In genomic region chr1:89692601-89693503, GRCh38 we compare ENCODE assay signal across 9 cellular contexts. TPM values are rescaled to one million over a fixed set of nuclear protein-coding genes. Genes with fewer than 3 reads are reported as not detected.
DNase-seq lines count a peak whose midpoint lies in the region; ATAC-seq, FAIRE-seq and TF ChIP-seq lines count a peak whose summit lies in the region.
"Had no signal": no experiment of that assay in that cellular context is flagged by ENCODE, and none has a peak within 500 bp of the region (broad histone marks: within the 10 kb centered on the region; RNA-seq: fewer than 3 reads in every experiment).

No MANE protein-coding gene starts in this region.

- DNase-seq in GM12865 (ENCODE audit: low read depth) = peak; percentile 69
- peak; percentile 17 for DNase-seq in HCEC 1CT
- DNase-seq in Peyer's patch = peak in 1 of 3 donors; percentile 40
- DNase-seq in left ventricle myocardium inferior = no peak
- DNase-seq in left colon = no peak
- no peak for DNase-seq in NCI-H526 treated with DMSO at 0.1 percent for 48 hours (lab: John Stamatoyannopoulos, UW)
- no peak for DNase-seq in small intestine

- TF ChIP-seq CTCF in GM12865 (IDR thresholded peaks at IDR 0.05; ENCODE audit: insufficient read depth, low read depth, low read length, missing control alignments) (no peak), Peyer's patch (IDR thresholded peaks at IDR 0.05) (no peak), left ventricle myocardium inferior (IDR thresholded peaks at IDR 0.05; ENCODE audit: borderline replicate concordance) (no peak)

- H3K27me3 ChIP-seq in Peyer's patch (no peaks in the 10 kb centered on the region), left ventricle myocardium inferior (ENCODE audit: low read depth) (no peaks in the 10 kb centered on the region), small intestine (ENCODE audit: control insufficient read depth in 2 of 2, insufficient read depth in 2 of 2, low read length in 2 of 2) (no peaks in the 10 kb centered on the region)

- intact Hi-C loops in left ventricle myocardium inferior (cut with micrococcal nuclease) = no loop called here
- intact Hi-C loops in left colon (cut with DNase I, micrococcal nuclease) = no loop called here

- H3K27ac ChIP-seq in Peyer's patch (peak overlapping the region in 3 of 4 donors; percentile 1 to 28 (median 9)), left ventricle myocardium inferior (replicated peaks) (peak overlapping the region; percentile 74), small intestine (ENCODE audit: low read depth in 1 of 2, low read length in 1 of 2) (peak overlapping the region in 1 of 2 donors; percentile 38)
- H3K27ac ChIP-seq: epithelial cell of prostate had no signal

- H3K9me3 ChIP-seq in Peyer's patch (no peaks in the 10 kb centered on the region), left ventricle myocardium inferior (replicated peaks) (no peaks in the 10 kb centered on the region), small intestine (ENCODE audit: control insufficient read depth, low read depth) (no peaks in the 10 kb centered on the region)

- H3K36me3 ChIP-seq in Peyer's patch (no peaks in the 10 kb centered on the region), left ventricle myocardium inferior (peaks cover 14% of the 10 kb centered on the region), small intestine (ENCODE audit: control insufficient read depth in 2 of 2, insufficient read depth in 2 of 2, low read length in 2 of 2) (no peaks in the 10 kb centered on the region)

- H3K4me1 ChIP-seq in Peyer's patch (peaks cover 0 to 4% (median 0%) of the 10 kb centered on the region in 4 donors), left ventricle myocardium inferior (peaks cover 85% of the 10 kb centered on the region), small intestine (ENCODE audit: control insufficient read depth in 2 of 2, insufficient read depth in 1 of 2, low read depth in 1 of 2, low read length in 1 of 2) (no peaks in the 10 kb centered on the region)

- WGBS in small intestine, 3 donors = 56 to 72% (median 62%) methylated on average over 4 of the region's 4 CpGs

- FAIRE-seq in small intestine (lab: Jason Lieb, UNC) = no peak

- no peak for TF ChIP-seq POLR2A in Peyer's patch (IDR thresholded peaks at IDR 0.05)

- no peak for ATAC-seq in HG03460 (IDR thresholded peaks at IDR 0.05; ENCODE audit: unreplicated experiment)
- ATAC-seq in left colon = no peak

- H3K4me3 ChIP-seq in GM12865 (ENCODE audit: low read depth, low read length) (no peak overlapping the region; the same call in 1 of the 2 replicates), Peyer's patch (no peak overlapping the region), left ventricle myocardium inferior (no peak overlapping the region), small intestine (ENCODE audit: low read depth in 1 of 2, low read length in 2 of 2) (no peak overlapping the region)

RNA-seq across cellular contexts. Expression of gene LRRC8C, which starts 59.9 kb away (rescaled TPM):
- total RNA-seq in Peyer's patch (1 to 10 TPM; 2.5 to 9.9 (median 4.0) TPM), left ventricle myocardium inferior (6.2 TPM), left colon (1 to 10 TPM; 1.8 to 3.2 TPM)
- 1 to 10 TPM in 1 of 3 donors, under 1 TPM in 2; 0.22 to 3.2 (median 0.81) TPM for polyA plus RNA-seq in small intestine

Comparison
In these comparisons a context has a peak if more than half of its experiments do, and no peak if none do; other contexts are left out.
1. DNase-seq: peak in GM12865 (single experiment) and HCEC 1CT (single experiment); none in left ventricle myocardium inferior (single experiment), left colon (0 of 2), NCI-H526 treated with DMSO at 0.1 percent for 48 hours (single experiment) and small intestine (single experiment).